Comparison of ENCODE assay signal across 5 cellular contexts in genomic region chr11:36167729-36168128, GRCh38.
"Had no signal": no experiment of that assay in that cellular context is flagged by ENCODE, and none has a peak within 500 bp of the region (broad histone marks: within the 10 kb centered on the region; RNA-seq: fewer than 3 reads in every experiment).

No MANE protein-coding gene starts in this region.

- H3K27ac Mint-ChIP-seq: GM23338, H9 had no signal

- DNase-seq: H9, HCEC 1CT, IMR-90, KBM-7 had no signal

- ATAC-seq: GM23338 had no signal

- H3K4me3 ChIP-seq: GM23338 had no signal

- H3K4me3 Mint-ChIP-seq: GM23338, H9 had no signal
